22 cellular contexts compared by ENCODE assay signal in the genomic region with DNA sequence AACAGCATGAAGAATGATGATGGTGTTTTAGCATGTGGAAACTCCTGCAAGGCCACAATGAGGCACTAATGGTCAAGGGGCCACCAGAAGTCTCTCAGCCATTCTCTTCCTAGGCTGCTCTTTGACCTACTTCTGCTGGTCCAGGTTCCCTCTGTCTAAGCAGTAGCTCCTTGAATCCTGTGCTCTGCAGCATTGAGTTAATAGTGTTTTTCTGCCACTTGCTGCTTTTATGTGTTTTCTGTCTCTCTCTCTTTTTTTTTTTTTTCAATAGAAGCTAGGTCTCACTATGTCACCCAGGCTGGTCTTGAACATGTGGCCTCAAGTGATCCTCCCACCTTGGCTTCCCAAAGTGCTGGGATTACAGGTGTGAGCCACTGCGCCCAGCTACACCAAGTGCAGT.
"Had no signal": no experiment of that assay in that cellular context is flagged by ENCODE, and none has a peak within 500 bp of the region (broad histone marks: within the 10 kb centered on the region; RNA-seq: fewer than 3 reads in every experiment).

No MANE protein-coding gene starts in this region.

- H3K36me3 ChIP-seq: uterus had no signal

- H3K4me3 Mint-ChIP-seq: activated naive CD8-positive, alpha-beta T cell treated with anti-CD3 and anti-CD28 coated beads, Interleukin-2, amount 10 ng/mL, durations not matched to agents 7 days and 5 days; activated T-cell treated with anti-CD3 and anti-CD28 coated beads, Interleukin-2, amount 50 U/mL, for 4 hours; naive B cell had no signal

- H3K4me1 ChIP-seq: prostate gland, uterus had no signal

- H3K9me3 Mint-ChIP-seq: activated naive CD8-positive, alpha-beta T cell treated with anti-CD3 and anti-CD28 coated beads, Interleukin-2, amount 10 ng/mL, durations not matched to agents 7 days and 5 days; activated T-cell treated with anti-CD3 and anti-CD28 coated beads, Interleukin-2, amount 50 U/mL, for 4 hours; activated T-helper 2 cell treated with anti-CD3 and anti-CD28 coated beads, Interferon-gamma antibody, Interleukin-2, Interleukin-4, amounts not matched to agents 10 μg/mL and 5 μg/mL and 100 μg/mL, durations not matched to agents 14 hours and 24 hours and 36 hours; naive B cell had no signal

- H3K27me3 Mint-ChIP-seq: activated naive CD8-positive, alpha-beta T cell treated with anti-CD3 and anti-CD28 coated beads, Interleukin-2, amount 10 ng/mL, durations not matched to agents 7 days and 5 days; naive B cell had no signal

- H3K27ac Mint-ChIP-seq: activated naive CD8-positive, alpha-beta T cell treated with anti-CD3 and anti-CD28 coated beads, Interleukin-2, amount 10 ng/mL, durations not matched to agents 7 days and 5 days; activated T-helper 2 cell treated with anti-CD3 and anti-CD28 coated beads, Interferon-gamma antibody, Interleukin-2, Interleukin-4, amounts not matched to agents 10 μg/mL and 5 μg/mL and 100 μg/mL, durations not matched to agents 14 hours and 24 hours and 36 hours had no signal

- H3K9me3 ChIP-seq: heart left ventricle, lower lobe of right lung, prostate gland, right atrium auricular region, stomach, suprapubic skin, tibial nerve, uterus had no signal

- DNase-seq: activated CD4-positive, alpha-beta T cell treated with anti-CD3 and anti-CD28 coated beads, Interleukin-2, amount 50 U/mL, for 48 hours; activated CD8-positive, alpha-beta memory T cell treated with anti-CD3 and anti-CD28 coated beads, Interleukin-2, amount 50 U/mL, for 48 hours; activated naive CD4-positive, alpha-beta T cell; activated naive CD8-positive, alpha-beta T cell treated with anti-CD3 and anti-CD28 coated beads, Interleukin-2, amount 10 ng/mL, durations not matched to agents 7 days and 5 days; activated T-cell treated with anti-CD3 and anti-CD28 coated beads, Interleukin-2, amount 50 U/mL, for 4 hours; amniotic stem cell; cerebellar nuclear complex; heart left ventricle; left cardiac atrium; lower lobe of right lung; naive B cell; stimulated activated CD4-positive, alpha-beta T cell treated with anti-CD3 and anti-CD28 coated beads, Interleukin-1b, Interleukin-23, amount 100 ng/mL, for 48 hours; stomach; T-helper 1 cell; T-helper 9 cell; uterus had no signal

- H3K4me3 ChIP-seq: coronary artery, heart left ventricle, lower lobe of right lung, prostate gland, right atrium auricular region, stomach, suprapubic skin, tibial nerve, uterus had no signal

- ATAC-seq: activated T-cell treated with anti-CD3 and anti-CD28 coated beads, Interleukin-2, amount 50 U/mL, for 4 hours; left cardiac atrium had no signal

- H3K27me3 ChIP-seq: heart left ventricle, right atrium auricular region, stomach, suprapubic skin, tibial nerve, uterus had no signal

- H3K27ac ChIP-seq: coronary artery, lower lobe of right lung, prostate gland, stomach, suprapubic skin, tibial nerve, uterus had no signal
